8 cellular contexts compared by ENCODE assay signal in genomic region chr12:68331500-68331868, GRCh38. TPM values are rescaled to one million over a fixed set of nuclear protein-coding genes. Genes with fewer than 3 reads are reported as not detected.
A peak's percentile ranks its signal among the peaks of the same experiment; 100 is the strongest.
DNase-seq lines count a peak whose midpoint lies in the region; ATAC-seq and TF ChIP-seq lines count a peak whose summit lies in the region.

No MANE protein-coding gene starts in this region.

- peak overlapping the region; percentile 90 for H3K4me3 ChIP-seq in CD4-positive, CD25-positive, alpha-beta regulatory T cell (ENCODE audit: low read depth, low read length)
- H3K4me3 ChIP-seq in LNCaP clone FGC (ENCODE audit: low read depth, low read length), result peak overlapping the region; percentile 91

- peaks cover 4% of the 10 kb centered on the region for H3K27me3 ChIP-seq in CD4-positive, CD25-positive, alpha-beta regulatory T cell (ENCODE audit: control insufficient read depth, insufficient read depth, low read length)

- H3K9me3 ChIP-seq in CD4-positive, CD25-positive, alpha-beta regulatory T cell (ENCODE audit: control insufficient read depth in 2 of 2, low read length in 2 of 2), result no peaks in the 10 kb centered on the region

- H3K27me3 Mint-ChIP-seq in CD4-positive, CD25-positive, alpha-beta regulatory T cell, result peaks cover 5% of the 10 kb centered on the region
- no peaks in the 10 kb centered on the region for H3K27me3 Mint-ChIP-seq in dendritic cell treated with granulocyte-macrophage colony-stimulating factor and Interleukin-4, amounts not matched to agents 40 ng/mL and 50 ng/mL, for 4 days
- no peaks in the 10 kb centered on the region for H3K27me3 Mint-ChIP-seq in nephron progenitor cell (ENCODE audit: low read depth, poor library complexity)

- intact Hi-C loops in dendritic cell treated with granulocyte-macrophage colony-stimulating factor and Interleukin-4, amounts not matched to agents 40 ng/mL and 50 ng/mL, for 4 days (cut with micrococcal nuclease), result loop anchor here (5.0 kb wide), 1 partner anchor 416 kb away; the partner anchor contains the start of gene SLC35E3

- H3K36me3 ChIP-seq in CD4-positive, CD25-positive, alpha-beta regulatory T cell (ENCODE audit: control insufficient read depth, insufficient read depth, low read length), result peaks cover 24% of the 10 kb centered on the region

- peaks cover 12% of the 10 kb centered on the region for H3K36me3 Mint-ChIP-seq in CD4-positive, CD25-positive, alpha-beta regulatory T cell
- no peaks in the 10 kb centered on the region for H3K36me3 Mint-ChIP-seq in dendritic cell treated with granulocyte-macrophage colony-stimulating factor and Interleukin-4, amounts not matched to agents 40 ng/mL and 50 ng/mL, for 4 days (ENCODE audit: low read depth)
- peaks cover 21% of the 10 kb centered on the region for H3K36me3 Mint-ChIP-seq in nephron progenitor cell (ENCODE audit: low read depth)

- H3K4me3 Mint-ChIP-seq in CD4-positive, CD25-positive, alpha-beta regulatory T cell, result peak overlapping the region; percentile 90 to 96 (median 92)
- peak overlapping the region; percentile 85 for H3K4me3 Mint-ChIP-seq in dendritic cell treated with granulocyte-macrophage colony-stimulating factor and Interleukin-4, amounts not matched to agents 40 ng/mL and 50 ng/mL, for 4 days
- H3K4me3 Mint-ChIP-seq in nephron progenitor cell, result peak overlapping the region; percentile 94

- peaks cover 28 to 59% (median 51%) of the 10 kb centered on the region in 4 donors for H3K4me1 Mint-ChIP-seq in CD4-positive, CD25-positive, alpha-beta regulatory T cell
- H3K4me1 Mint-ChIP-seq in dendritic cell treated with granulocyte-macrophage colony-stimulating factor and Interleukin-4, amounts not matched to agents 40 ng/mL and 50 ng/mL, for 4 days (ENCODE audit: low read depth), result peaks cover 47% of the 10 kb centered on the region
- H3K4me1 Mint-ChIP-seq in nephron progenitor cell, result peaks cover 48% of the 10 kb centered on the region

- DNase-seq in CD4-positive, CD25-positive, alpha-beta regulatory T cell, result no peak
- no peak for DNase-seq in LNCaP clone FGC (ENCODE audit: low read depth)
- DNase-seq in nephron progenitor cell, result no peak
- DNase-seq in HCEC 1CT, result no peak
- no peak for DNase-seq in dermis blood vessel endothelial cell
- no peak for DNase-seq in NCI-H128 (lab: John Stamatoyannopoulos, UW; ENCODE audit: unreplicated experiment)

- TF ChIP-seq CTCF in LNCaP clone FGC (IDR thresholded peaks at IDR 0.05; ENCODE audit: control insufficient read depth, extremely low read depth, insufficient read depth) (no peak), nephron progenitor cell (IDR thresholded peaks at IDR 0.05) (no peak)

- H3K9me3 Mint-ChIP-seq in CD4-positive, CD25-positive, alpha-beta regulatory T cell, result no peaks in the 10 kb centered on the region
- H3K9me3 Mint-ChIP-seq in dendritic cell treated with granulocyte-macrophage colony-stimulating factor and Interleukin-4, amounts not matched to agents 40 ng/mL and 50 ng/mL, for 4 days, result no peaks in the 10 kb centered on the region
- no peaks in the 10 kb centered on the region for H3K9me3 Mint-ChIP-seq in nephron progenitor cell

- ATAC-seq in CD4-positive, CD25-positive, alpha-beta regulatory T cell (ENCODE audit: low read depth in 2 of 2), result no peak
- ATAC-seq in GM18873 (IDR thresholded peaks at IDR 0.05; ENCODE audit: low FRiP score, unreplicated experiment), result no peak

- H3K27ac ChIP-seq in CD4-positive, CD25-positive, alpha-beta regulatory T cell (ENCODE audit: insufficient read depth, low read length, poor library complexity, severe bottlenecking), result peak overlapping the region; percentile 75

- peak overlapping the region in 2 of 3 donors; percentile 85 to 89 for H3K27ac Mint-ChIP-seq in CD4-positive, CD25-positive, alpha-beta regulatory T cell
- H3K27ac Mint-ChIP-seq in dendritic cell treated with granulocyte-macrophage colony-stimulating factor and Interleukin-4, amounts not matched to agents 40 ng/mL and 50 ng/mL, for 4 days, result peak overlapping the region; percentile 85
- H3K27ac Mint-ChIP-seq in nephron progenitor cell, result no peak overlapping the region

- peaks cover 33% of the 10 kb centered on the region for H3K4me1 ChIP-seq in CD4-positive, CD25-positive, alpha-beta regulatory T cell (ENCODE audit: control insufficient read depth, insufficient read depth, low read length, poor library complexity, severe bottlenecking)

RNA-seq across cellular contexts. Expression of gene MDM1, which starts 0.7 kb away (rescaled TPM):
- total RNA-seq in CD4-positive, CD25-positive, alpha-beta regulatory T cell, result 21.2 TPM
- 10 to 100 TPM; 13.4 to 21.1 (median 15.5) TPM for polyA plus RNA-seq in CD4-positive, CD25-positive, alpha-beta regulatory T cell
- 9.7 and 11.1 TPM in 2 replicates for total RNA-seq in dermis blood vessel endothelial cell
